8 cellular contexts compared by ENCODE assay signal in genomic region chr10:22251751-22252285, GRCh38. TPM values are rescaled to one million over a fixed set of nuclear protein-coding genes. Genes with fewer than 3 reads are reported as not detected.
DNase-seq lines count a peak whose midpoint lies in the region; TF ChIP-seq lines count a peak whose summit lies in the region.

No MANE protein-coding gene starts in this region.

- H3K9me3 ChIP-seq in effector memory CD4-positive, alpha-beta T cell (ENCODE audit: control insufficient read depth, low read length): no peaks in the 10 kb centered on the region

- DNase-seq in GM12864 (ENCODE audit: low read depth): no peak
- no peak for DNase-seq in HFFc6
- DNase-seq in NCI-H1092 treated with DMSO at 0.1 percent for 48 hours (lab: John Stamatoyannopoulos, UW): peak; percentile 83
- peak; percentile 76 to 77 for DNase-seq in activated CD4-positive, alpha-beta T cell treated with anti-CD3 and anti-CD28 coated beads, Interleukin-2, amount 50 U/mL, for 4 hours
- peak; percentile 19 to 43 (median 43) for DNase-seq in effector memory CD4-positive, alpha-beta T cell
- peak; percentile 89 for DNase-seq in medulla oblongata (ENCODE audit: extremely low spot score)
- DNase-seq in stimulated activated CD8-positive, alpha-beta memory T cell treated with anti-CD3 and anti-CD28 coated beads, Interleukin-12 subunit alpha, Interleukin-12 subunit beta, amount 100 ng/mL, for 1 hour (ENCODE audit: low read depth): peak; percentile 51
- DNase-seq in SHP77 treated with DMSO at 0.1 percent for 48 hours (lab: John Stamatoyannopoulos, UW): no peak

- no peaks in the 10 kb centered on the region for H3K9me3 Mint-ChIP-seq in HFFc6

- TF ChIP-seq CTCF in GM12864 (IDR thresholded peaks at IDR 0.05; ENCODE audit: low read depth, low read length, missing control alignments) (no peak), HFFc6 (IDR thresholded peaks at IDR 0.05) (no peak)

- no peaks in the 10 kb centered on the region for H3K36me3 ChIP-seq in effector memory CD4-positive, alpha-beta T cell (ENCODE audit: control insufficient read depth, insufficient read depth, low read length)

- H3K27me3 ChIP-seq in effector memory CD4-positive, alpha-beta T cell (replicated peaks; ENCODE audit: control insufficient read depth, insufficient read depth, low read length, poor library complexity, severe bottlenecking): no peaks in the 10 kb centered on the region

- peaks cover 14% of the 10 kb centered on the region for H3K4me1 ChIP-seq in effector memory CD4-positive, alpha-beta T cell (ENCODE audit: control insufficient read depth, insufficient read depth, low read length, poor library complexity, severe bottlenecking)

- H3K27ac Mint-ChIP-seq in HFFc6: peak overlapping the region; percentile 77

- H3K4me3 Mint-ChIP-seq in HFFc6: peak overlapping the region; percentile 93

- H3K4me1 Mint-ChIP-seq in HFFc6 (ENCODE audit: low read depth): peaks cover 23% of the 10 kb centered on the region

- peaks cover 22% of the 10 kb centered on the region; the same call in 1 of the 2 replicates for H3K27me3 Mint-ChIP-seq in HFFc6 (ENCODE audit: insufficient read depth)

- H3K27ac ChIP-seq in effector memory CD4-positive, alpha-beta T cell (ENCODE audit: insufficient read depth, low read length, poor library complexity, severe bottlenecking): peak overlapping the region; percentile 87

- H3K36me3 Mint-ChIP-seq in HFFc6 (ENCODE audit: low read depth): no peaks in the 10 kb centered on the region; the same call in 1 of the 2 replicates

- peak overlapping the region; percentile 84 for H3K4me3 ChIP-seq in GM12864 (ENCODE audit: low read depth, low read length)
- peak overlapping the region; percentile 90 for H3K4me3 ChIP-seq in effector memory CD4-positive, alpha-beta T cell (ENCODE audit: insufficient read depth, low read depth, low read length, poor library complexity, severe bottlenecking)

RNA-seq across cellular contexts. Expression of gene EBLN1, which starts 34.0 kb away (rescaled TPM):
- total RNA-seq in HFFc6 (2021; fragmentation: NEBNext Ultra II Directional; extraction: Animal tissue kit (Norgen Biotek cat#: 25700)): not detected

Comparison
In these comparisons a context has a peak if more than half of its experiments do, and no peak if none do; other contexts are left out.
1. DNase-seq: peak in NCI-H1092 treated with DMSO at 0.1 percent for 48 hours (single experiment), activated CD4-positive, alpha-beta T cell treated with anti-CD3 and anti-CD28 coated beads, Interleukin-2, amount 50 U/mL, for 4 hours (2 of 2), effector memory CD4-positive, alpha-beta T cell (3 of 3), medulla oblongata (single experiment) and stimulated activated CD8-positive, alpha-beta memory T cell treated with anti-CD3 and anti-CD28 coated beads, Interleukin-12 subunit alpha, Interleukin-12 subunit beta, amount 100 ng/mL, for 1 hour (single experiment); none in GM12864 (single experiment), HFFc6 (single experiment) and SHP77 treated with DMSO at 0.1 percent for 48 hours (single experiment).